Comparison of ENCODE assay signal across 27 cellular contexts in genomic region chr3:62527484-62527883, GRCh38.
"Had no signal": no experiment of that assay in that cellular context is flagged by ENCODE, and none has a peak within 500 bp of the region (broad histone marks: within the 10 kb centered on the region; RNA-seq: fewer than 3 reads in every experiment).

No MANE protein-coding gene starts in this region.

- ATAC-seq: activated T-cell treated with anti-CD3 and anti-CD28 coated beads, Interleukin-2, amount 50 U/mL, for 4 hours; activated T-helper 17 cell treated with anti-CD3 and anti-CD28 coated beads, Interleukin-2, amount 50 U/mL, for 72 hours; Panc1 had no signal

- H3K4me3 ChIP-seq: breast epithelium, SJCRH30 had no signal

- H3K9me3 ChIP-seq: breast epithelium, SJCRH30 had no signal

- H3K27me3 ChIP-seq: breast epithelium, SJCRH30 had no signal

- H3K36me3 ChIP-seq: breast epithelium, SJCRH30 had no signal

- H3K27ac ChIP-seq: breast epithelium, RWPE1, SJCRH30, VCaP had no signal

- DNase-seq: activated CD4-positive, alpha-beta memory T cell treated with anti-CD3 and anti-CD28 coated beads for 36 hours; activated CD4-positive, alpha-beta T cell treated with anti-CD3 and anti-CD28 coated beads, Interleukin-2, amount 10 ng/mL, durations not matched to agents 7 days and 5 days; activated CD4-positive, CD25-positive, alpha-beta regulatory T cell; activated CD8-positive, alpha-beta memory T cell treated with anti-CD3 and anti-CD28 coated beads for 24 hours; activated gamma-delta T cell; activated naive CD4-positive, alpha-beta T cell treated with anti-CD3 and anti-CD28 coated beads for 36 hours; activated T-cell treated with anti-CD3 and anti-CD28 coated beads, Interleukin-2, amount 50 U/mL, for 4 hours; amygdala; caudate nucleus; Kasumi-1; KBM-7; NCI-H1105 treated with DMSO at 0.1 percent for 48 hours; NCI-H1436 treated with DMSO at 0.1 percent for 48 hours; NCI-H187; NCI-H2081; NCI-H510A treated with DMSO at 0.1 percent for 48 hours; NCI-H69; NK-92 treated with Interleukin-12 subunit alpha and Interleukin-12 subunit beta, amount 100 ng/mL, for 24 hours; OCI-M1; Right ventricle myocardium superior; SJCRH30; T-helper 9 cell had no signal

- H3K4me1 ChIP-seq: breast epithelium, SJCRH30 had no signal
